ENCODE assay signal across 8 cellular contexts in genomic region chr19:47257411-47258169, GRCh38.
A peak's percentile ranks its signal among the peaks of the same experiment; 100 is the strongest.
DNase-seq lines count a peak whose midpoint lies in the region; ATAC-seq and TF ChIP-seq lines count a peak whose summit lies in the region.

No MANE protein-coding gene starts in this region.

- no peaks in the 10 kb centered on the region for H3F3A ChIP-seq in OCI-LY1 (ENCODE audit: insufficient read depth, low read length)

- H4K20me1 ChIP-seq in OCI-LY1 (ENCODE audit: insufficient read depth, low read length): no peaks in the 10 kb centered on the region

- TF ChIP-seq CTCF in GM12875 (IDR thresholded peaks at IDR 0.05; ENCODE audit: borderline replicate concordance, insufficient read depth, low read depth, low read length): no peak
- TF ChIP-seq CTCF in OCI-LY1 (IDR thresholded peaks at IDR 0.05; ENCODE audit: low read length): no peak
- no peak for TF ChIP-seq CTCF in nephron progenitor cell (IDR thresholded peaks at IDR 0.05)

- no peaks in the 10 kb centered on the region for H3K27me3 ChIP-seq in OCI-LY1 (ENCODE audit: insufficient read depth, low read length)
- no peaks in the 10 kb centered on the region for H3K27me3 ChIP-seq in endocrine pancreas (ENCODE audit: control insufficient read depth, insufficient read depth, low read length)

- peaks cover 36% of the 10 kb centered on the region for H3K4me1 Mint-ChIP-seq in nephron progenitor cell

- no peaks in the 10 kb centered on the region for H3K9me3 ChIP-seq in OCI-LY1 (ENCODE audit: low read length)
- H3K9me3 ChIP-seq in endocrine pancreas (ENCODE audit: control insufficient read depth, low read length): no peaks in the 10 kb centered on the region

- peak overlapping the region; percentile 91 for H3K4me3 Mint-ChIP-seq in nephron progenitor cell

- no peaks in the 10 kb centered on the region for H3K9me3 Mint-ChIP-seq in nephron progenitor cell

- H3K36me3 ChIP-seq in OCI-LY1 (ENCODE audit: insufficient read depth, low read length) (peaks cover 14% of the 10 kb centered on the region), endocrine pancreas (ENCODE audit: control insufficient read depth, insufficient read depth, low read length) (peaks cover 2% of the 10 kb centered on the region)

- H2AFZ ChIP-seq in OCI-LY1 (ENCODE audit: low read length): no peak overlapping the region

- no peaks in the 10 kb centered on the region for H3K9me2 ChIP-seq in OCI-LY1 (ENCODE audit: low read depth, low read length)

- H3K79me2 ChIP-seq in OCI-LY1 (ENCODE audit: insufficient read depth, low read length): no peaks in the 10 kb centered on the region

- H3K4me3 ChIP-seq in GM12875 (ENCODE audit: low read depth, low read length) (peak overlapping the region; percentile 69), OCI-LY1 (ENCODE audit: low read depth, low read length, poor library complexity, severe bottlenecking) (peak overlapping the region; percentile 67), endocrine pancreas (ENCODE audit: control insufficient read depth, insufficient read depth, low read length) (peak overlapping the region; percentile 28)

- peak overlapping the region; percentile 78 for H3K4me2 ChIP-seq in OCI-LY1 (ENCODE audit: low read length)

- peaks cover 4% of the 10 kb centered on the region for H3K27me3 Mint-ChIP-seq in nephron progenitor cell (ENCODE audit: low read depth, poor library complexity)

- DNase-seq in nephron progenitor cell (no peak), retina (no peak)
- no peak for DNase-seq in activated CD8-positive, alpha-beta memory T cell treated with anti-CD3 and anti-CD28 coated beads for 24 hours

- peaks cover 39% of the 10 kb centered on the region for H3K36me3 Mint-ChIP-seq in nephron progenitor cell (ENCODE audit: low read depth)

- ATAC-seq in GM19395 (IDR thresholded peaks at IDR 0.05; ENCODE audit: unreplicated experiment) (no peak), HG02885 (IDR thresholded peaks at IDR 0.05; ENCODE audit: poor library complexity, unreplicated experiment) (no peak)

- H3K27ac Mint-ChIP-seq in nephron progenitor cell: peak overlapping the region; percentile 99

- peak overlapping the region; percentile 59 for H3K27ac ChIP-seq in OCI-LY1 (ENCODE audit: low read depth, low read length, poor library complexity, severe bottlenecking)

- peak overlapping the region; percentile 66 for H3K9ac ChIP-seq in OCI-LY1 (ENCODE audit: low read length)
- H3K9ac ChIP-seq in endocrine pancreas (ENCODE audit: control insufficient read depth, insufficient read depth, low read length): peak overlapping the region; percentile 65

- H3K4me1 ChIP-seq in OCI-LY1 (ENCODE audit: insufficient read depth, low read length, severe bottlenecking): peaks cover 24% of the 10 kb centered on the region
- no peaks in the 10 kb centered on the region for H3K4me1 ChIP-seq in endocrine pancreas (ENCODE audit: control insufficient read depth, insufficient read depth, low read length)
